Comparison of ENCODE assay signal across 12 cellular contexts in genomic region chr18:62790836-62791772, GRCh38.
DNase-seq lines count a peak whose midpoint lies in the region; ATAC-seq and TF ChIP-seq lines count a peak whose summit lies in the region.
"Had no signal": no experiment of that assay in that cellular context is flagged by ENCODE, and none has a peak within 500 bp of the region (broad histone marks: within the 10 kb centered on the region; RNA-seq: fewer than 3 reads in every experiment).

No MANE protein-coding gene starts in this region.

- H3K4me1 ChIP-seq in BLaER1 treated with 17β-estradiol and CSF1 and Interleukin-3, amounts not matched to agents 10 nM and 100 nM, result peaks cover 18 to 53% (median 42%) of the 10 kb centered on the region in 10 experiments

- H3K9me3 ChIP-seq in BLaER1 treated with 17β-estradiol and CSF1 and Interleukin-3, amounts not matched to agents 10 nM and 100 nM (replicated peaks in 1 of 11), result no peaks in the 10 kb centered on the region
- no peaks in the 10 kb centered on the region for H3K9me3 ChIP-seq in WERI-Rb-1 (ENCODE audit: severe bottlenecking)
- H3K9me3 ChIP-seq: thoracic aorta had no signal

- H3K36me3 ChIP-seq in BLaER1 treated with 17β-estradiol and CSF1 and Interleukin-3, amounts not matched to agents 10 nM and 100 nM, result 0 out of 22 replicates have a peak, but pooled peaks cover 0 to 8% (median 0%) of the 10 kb centered on the region in 11 experiments
- H3K36me3 ChIP-seq in WERI-Rb-1, result no peaks in the 10 kb centered on the region; the same call in 1 of the 2 replicates
- H3K36me3 ChIP-seq: thoracic aorta had no signal

- H4K20me1 ChIP-seq in BLaER1 treated with 17β-estradiol and CSF1 and Interleukin-3, amounts not matched to agents 10 nM and 100 nM, result peaks cover 0 to 72% (median 42%) of the 10 kb centered on the region in 11 experiments; a peak in 16 of 22 replicates

- peak overlapping the region in 2 of 11 experiments; percentile 10; a peak in 1 of 22 replicates for H3K27ac ChIP-seq in BLaER1 treated with 17β-estradiol and CSF1 and Interleukin-3, amounts not matched to agents 10 nM and 100 nM
- H3K27ac ChIP-seq in coronary artery (no peak overlapping the region), WERI-Rb-1 (no peak overlapping the region)
- H3K27ac ChIP-seq: thoracic aorta had no signal

- H3K27me3 ChIP-seq in BLaER1 treated with 17β-estradiol and CSF1 and Interleukin-3, amounts not matched to agents 10 nM and 100 nM, result no peaks in the 10 kb centered on the region
- no peaks in the 10 kb centered on the region for H3K27me3 ChIP-seq in WERI-Rb-1 (ENCODE audit: insufficient read depth, low read depth, severe bottlenecking)

- no peak overlapping the region for H3K9ac ChIP-seq in BLaER1 treated with 17β-estradiol and CSF1 and Interleukin-3, amounts not matched to agents 10 nM and 100 nM

- ATAC-seq in GM18519 (IDR thresholded peaks at IDR 0.05; ENCODE audit: low FRiP score, unreplicated experiment) (no peak), GM19324 (IDR thresholded peaks at IDR 0.05; ENCODE audit: low FRiP score, unreplicated experiment) (no peak), GM19455 (IDR thresholded peaks at IDR 0.05; ENCODE audit: unreplicated experiment) (no peak)
- ATAC-seq: T-helper 17 cell had no signal

- peak; percentile 52 for DNase-seq in Jurkat, Clone E6-1 (ENCODE audit: low read depth, low spot score)
- DNase-seq in coronary artery (ENCODE audit: low spot score) (no peak), midbrain (lab: John Stamatoyannopoulos, UW) (peak; percentile 48), WERI-Rb-1 (no peak)
- DNase-seq: activated T-cell treated with anti-CD3 and anti-CD28 coated beads for 4 hours; central memory CD4-positive, alpha-beta T cell; T-helper 17 cell had no signal

- no peak overlapping the region for H3K4me3 ChIP-seq in BLaER1 treated with 17β-estradiol and CSF1 and Interleukin-3, amounts not matched to agents 10 nM and 100 nM
- H3K4me3 ChIP-seq in Jurkat, Clone E6-1 (ENCODE audit: low read length), result no peak overlapping the region
- H3K4me3 ChIP-seq in coronary artery, result peak overlapping the region; percentile 4
- H3K4me3 ChIP-seq in WERI-Rb-1 (ENCODE audit: low read depth, low read length), result no peak overlapping the region
- H3K4me3 ChIP-seq: thoracic aorta had no signal

- H3K4me2 ChIP-seq in BLaER1 treated with 17β-estradiol and CSF1 and Interleukin-3, amounts not matched to agents 10 nM and 100 nM, result peak overlapping the region; percentile 12 to 69 (median 48)

- TF ChIP-seq CTCF in coronary artery (IDR thresholded peaks at IDR 0.05) (no peak), WERI-Rb-1 (IDR thresholded peaks at IDR 0.05; ENCODE audit: low read depth, low read length) (no peak)

Comparison
In these comparisons a context has a peak if more than half of its experiments do, and no peak if none do; other contexts are left out.
1. DNase-seq: peak in Jurkat, Clone E6-1 (single experiment) and midbrain (single experiment); none in coronary artery (single experiment) and WERI-Rb-1 (single experiment).